8 cellular contexts compared by ENCODE assay signal in the genomic region with DNA sequence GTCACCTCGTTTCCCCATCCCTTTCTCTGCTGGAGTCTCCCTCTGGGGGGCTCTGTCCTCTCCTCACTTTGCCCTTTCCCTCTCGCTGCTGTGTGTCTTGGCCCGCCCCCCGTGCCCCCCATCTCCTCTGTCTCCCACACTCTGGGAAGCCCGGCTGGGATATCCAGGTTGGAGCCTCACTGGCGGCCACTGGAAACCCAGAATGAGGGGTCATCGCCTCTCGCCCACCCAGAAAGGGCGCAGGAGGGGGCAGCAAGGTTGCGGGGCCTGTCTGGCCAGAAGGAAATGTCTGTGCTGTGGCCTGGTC. TPM values are rescaled to one million over a fixed set of nuclear protein-coding genes. Genes with fewer than 3 reads are reported as not detected.
DNase-seq lines count a peak whose midpoint lies in the region.

No MANE protein-coding gene starts in this region.

- H3K9ac ChIP-seq in ES-I3 (ENCODE audit: low read depth, low read length) = peak overlapping the region; percentile 44; the same call in 1 of the 2 replicates
- H3K9ac ChIP-seq in iPS-15b (ENCODE audit: low read depth, low read length) = no peak overlapping the region

- intact Hi-C loops in activated T-helper 2 cell treated with anti-CD3 and anti-CD28 coated beads, Interferon-gamma antibody, Interleukin-2, Interleukin-4, amounts not matched to agents 10 μg/mL and 5 μg/mL and 100 μg/mL, durations not matched to agents 14 hours and 24 hours and 36 hours (cut with micrococcal nuclease) = no loop called here

- H3K4me1 ChIP-seq in ES-I3 (ENCODE audit: insufficient read depth, low read length) (peaks cover 58% of the 10 kb centered on the region), iPS-15b (ENCODE audit: control insufficient read depth, insufficient read depth, low read length) (peaks cover 29% of the 10 kb centered on the region)

- no peak overlapping the region for H3K4me3 Mint-ChIP-seq in activated T-helper 2 cell treated with anti-CD3 and anti-CD28 coated beads, Interferon-gamma antibody, Interleukin-2, Interleukin-4, amounts not matched to agents 10 μg/mL and 5 μg/mL and 100 μg/mL, durations not matched to agents 14 hours and 24 hours and 36 hours (ENCODE audit: low read depth)

- peak overlapping the region; percentile 63 for H3K27ac Mint-ChIP-seq in activated T-helper 2 cell treated with anti-CD3 and anti-CD28 coated beads, Interferon-gamma antibody, Interleukin-2, Interleukin-4, amounts not matched to agents 10 μg/mL and 5 μg/mL and 100 μg/mL, durations not matched to agents 14 hours and 24 hours and 36 hours

- no peaks in the 10 kb centered on the region for H3K27me3 ChIP-seq in iPS-15b (ENCODE audit: control insufficient read depth, insufficient read depth, low read length)

- peaks cover 43% of the 10 kb centered on the region for H3K4me1 Mint-ChIP-seq in activated T-helper 2 cell treated with anti-CD3 and anti-CD28 coated beads, Interferon-gamma antibody, Interleukin-2, Interleukin-4, amounts not matched to agents 10 μg/mL and 5 μg/mL and 100 μg/mL, durations not matched to agents 14 hours and 24 hours and 36 hours (ENCODE audit: low read depth)

- no peak for DNase-seq in activated T-helper 2 cell treated with anti-CD3 and anti-CD28 coated beads, Interferon-gamma antibody, Interleukin-2, Interleukin-4, amounts not matched to agents 10 μg/mL and 5 μg/mL and 100 μg/mL, durations not matched to agents 14 hours and 24 hours and 36 hours (ENCODE audit: low spot score)
- DNase-seq in skeletal muscle cell (ENCODE audit: low read depth) = no peak
- no peak for DNase-seq in putamen (ENCODE audit: low spot score)
- no peak for DNase-seq in iPS-NIHi7 (ENCODE audit: extremely low spot score)
- no peak for DNase-seq in NCI-H187 (lab: John Stamatoyannopoulos, UW)
- DNase-seq in EL = no peak

- no peaks in the 10 kb centered on the region for H3K36me3 ChIP-seq in ES-I3 (ENCODE audit: insufficient read depth, low read length)
- peaks cover 6% of the 10 kb centered on the region for H3K36me3 ChIP-seq in iPS-15b (ENCODE audit: control insufficient read depth, insufficient read depth, low read length)

- H3K27me3 Mint-ChIP-seq in activated T-helper 2 cell treated with anti-CD3 and anti-CD28 coated beads, Interferon-gamma antibody, Interleukin-2, Interleukin-4, amounts not matched to agents 10 μg/mL and 5 μg/mL and 100 μg/mL, durations not matched to agents 14 hours and 24 hours and 36 hours (ENCODE audit: low read depth) = no peaks in the 10 kb centered on the region

- no peaks in the 10 kb centered on the region for H3K9me3 Mint-ChIP-seq in activated T-helper 2 cell treated with anti-CD3 and anti-CD28 coated beads, Interferon-gamma antibody, Interleukin-2, Interleukin-4, amounts not matched to agents 10 μg/mL and 5 μg/mL and 100 μg/mL, durations not matched to agents 14 hours and 24 hours and 36 hours

- H3K4me3 ChIP-seq in iPS-15b (ENCODE audit: low read depth, low read length) (peak overlapping the region; percentile 47), skeletal muscle cell (ENCODE audit: low read depth, low read length) (peak overlapping the region; percentile 9)

- H3K9me3 ChIP-seq in ES-I3 (ENCODE audit: control insufficient read depth, insufficient read depth, low read length) (no peaks in the 10 kb centered on the region), iPS-15b (ENCODE audit: control insufficient read depth, insufficient read depth, low read length) (no peaks in the 10 kb centered on the region)

- H3K36me3 Mint-ChIP-seq in activated T-helper 2 cell treated with anti-CD3 and anti-CD28 coated beads, Interferon-gamma antibody, Interleukin-2, Interleukin-4, amounts not matched to agents 10 μg/mL and 5 μg/mL and 100 μg/mL, durations not matched to agents 14 hours and 24 hours and 36 hours (ENCODE audit: low read depth) = peaks cover 63% of the 10 kb centered on the region

RNA-seq across cellular contexts. Expression of gene CCDC97, which starts 15.6 kb away (rescaled TPM):
- total RNA-seq in activated T-helper 2 cell treated with anti-CD3 and anti-CD28 coated beads, Interferon-gamma antibody, Interleukin-2, Interleukin-4, amounts not matched to agents 10 μg/mL and 5 μg/mL and 100 μg/mL, durations not matched to agents 14 hours and 24 hours and 36 hours = 33.5 and 34.4 TPM in 2 replicates

RNA-seq across cellular contexts. Expression of gene TGFB1, which starts 28.1 kb away (rescaled TPM):
- total RNA-seq in activated T-helper 2 cell treated with anti-CD3 and anti-CD28 coated beads, Interferon-gamma antibody, Interleukin-2, Interleukin-4, amounts not matched to agents 10 μg/mL and 5 μg/mL and 100 μg/mL, durations not matched to agents 14 hours and 24 hours and 36 hours = 125 and 126 TPM in 2 replicates

RNA-seq across cellular contexts. Expression of gene B9D2, which starts 38.4 kb away (rescaled TPM):
- 6.2 TPM in 2 replicates for total RNA-seq in activated T-helper 2 cell treated with anti-CD3 and anti-CD28 coated beads, Interferon-gamma antibody, Interleukin-2, Interleukin-4, amounts not matched to agents 10 μg/mL and 5 μg/mL and 100 μg/mL, durations not matched to agents 14 hours and 24 hours and 36 hours

RNA-seq across cellular contexts. Expression of gene TMEM91, which starts 50.7 kb away (rescaled TPM):
- 4.2 and 4.8 TPM in 2 replicates for total RNA-seq in activated T-helper 2 cell treated with anti-CD3 and anti-CD28 coated beads, Interferon-gamma antibody, Interleukin-2, Interleukin-4, amounts not matched to agents 10 μg/mL and 5 μg/mL and 100 μg/mL, durations not matched to agents 14 hours and 24 hours and 36 hours
